9 cellular contexts compared by ENCODE assay signal in genomic region chr6:152271681-152272464, GRCh38.
DNase-seq lines count a peak whose midpoint lies in the region; ATAC-seq and TF ChIP-seq lines count a peak whose summit lies in the region.
"Had no signal": no experiment of that assay in that cellular context is flagged by ENCODE, and none has a peak within 500 bp of the region (broad histone marks: within the 10 kb centered on the region; RNA-seq: fewer than 3 reads in every experiment).

No MANE protein-coding gene starts in this region.

- H3K9me3 Mint-ChIP-seq in activated CD8-positive, alpha-beta memory T cell treated with anti-CD3 and anti-CD28 coated beads, Interleukin-2, amount 10 ng/mL, durations not matched to agents 7 days and 5 days (ENCODE audit: low read depth), result no peaks in the 10 kb centered on the region

- WGBS in stomach, 5 donors, result 49 to 63% (median 55%) methylated on average over 7 of the region's 7 CpGs

- H3K9me3 ChIP-seq in stomach, result no peaks in the 10 kb centered on the region
- H3K9me3 ChIP-seq: BLaER1 treated with 17β-estradiol and CSF1 and Interleukin-3, amounts not matched to agents 10 nM and 100 nM had no signal

- DNase-seq in activated CD8-positive, alpha-beta memory T cell treated with anti-CD3 and anti-CD28 coated beads, Interleukin-2, amount 10 ng/mL, durations not matched to agents 7 days and 5 days, result no peak
- no peak for DNase-seq in activated CD8-positive, alpha-beta memory T cell treated with anti-CD3 and anti-CD28 coated beads, Interleukin-2, amount 50 U/mL, for 48 hours
- DNase-seq in KBM-7 (peak; percentile 32), fibroblast of peridontal ligament (ENCODE audit: extremely low read depth) (peak; percentile 90), stomach (no peak), foreskin melanocyte (no peak), GM13976 (ENCODE audit: low spot score) (no peak)

- H3K4me3 ChIP-seq in stomach, result no peak overlapping the region
- H3K4me3 ChIP-seq: BLaER1 treated with 17β-estradiol and CSF1 and Interleukin-3, amounts not matched to agents 10 nM and 100 nM had no signal

- TF ChIP-seq POLR2A in stomach (IDR thresholded peaks at IDR 0.05), result no peak

- H3K4me1 Mint-ChIP-seq in activated CD8-positive, alpha-beta memory T cell treated with anti-CD3 and anti-CD28 coated beads, Interleukin-2, amount 10 ng/mL, durations not matched to agents 7 days and 5 days, result peaks cover 22% of the 10 kb centered on the region

- H3K27ac Mint-ChIP-seq in activated CD8-positive, alpha-beta memory T cell treated with anti-CD3 and anti-CD28 coated beads, Interleukin-2, amount 10 ng/mL, durations not matched to agents 7 days and 5 days, result peak overlapping the region; percentile 73

- intact Hi-C loops in stomach (cut with DNase I; ENCODE audit: low total_unique reads), result no loop called here

- no peak for TF ChIP-seq EP300 in stomach (IDR thresholded peaks at IDR 0.05)

- peaks cover 13% of the 10 kb centered on the region for H3K36me3 Mint-ChIP-seq in activated CD8-positive, alpha-beta memory T cell treated with anti-CD3 and anti-CD28 coated beads, Interleukin-2, amount 10 ng/mL, durations not matched to agents 7 days and 5 days

- peaks cover 18 to 68% (median 38%) of the 10 kb centered on the region in 4 donors for H3K4me1 ChIP-seq in stomach

- in situ Hi-C loops in KBM-7 (cut with MboI; ENCODE audit: low pct_unique_long_range_greater_than_20kb, low sequenced_read_pairs) (no loop called here), GM13976 (cut with MboI; ENCODE audit: low sequenced_read_pairs, unreplicated experiment) (no loop called here)

- no peaks in the 10 kb centered on the region for H3K27me3 ChIP-seq in stomach
- H3K27me3 ChIP-seq: BLaER1 treated with 17β-estradiol and CSF1 and Interleukin-3, amounts not matched to agents 10 nM and 100 nM had no signal

- CTCF ChIA-PET in activated CD8-positive, alpha-beta memory T cell treated with anti-CD3 and anti-CD28 coated beads, Interleukin-2, amount 10 ng/mL, durations not matched to agents 7 days and 5 days (lab: Charles Lee), result interaction anchor here (0.6 to 3.2 kb wide), 5 partner anchors 30 to 595 kb away, joined by 3 to 8 read pairs (median 3); no protein-coding TSS in a partner anchor

- peaks cover 0 to 48% (median 33%) of the 10 kb centered on the region in 4 donors for H3K36me3 ChIP-seq in stomach

- TF ChIP-seq CTCF in stomach (IDR thresholded peaks at IDR 0.05), result no peak
- no peak for TF ChIP-seq CTCF in GM13976 (IDR thresholded peaks at IDR 0.05; ENCODE audit: borderline replicate concordance, control extremely low read depth, extremely low read depth, insufficient read depth, missing control alignments)

- H3K27me3 Mint-ChIP-seq in activated CD8-positive, alpha-beta memory T cell treated with anti-CD3 and anti-CD28 coated beads, Interleukin-2, amount 10 ng/mL, durations not matched to agents 7 days and 5 days, result no peaks in the 10 kb centered on the region

- H3K4me3 Mint-ChIP-seq in activated CD8-positive, alpha-beta memory T cell treated with anti-CD3 and anti-CD28 coated beads, Interleukin-2, amount 10 ng/mL, durations not matched to agents 7 days and 5 days, result no peak overlapping the region

- H3K27ac ChIP-seq in stomach, result peak overlapping the region; percentile 7 to 67 (median 65)

- ATAC-seq in activated CD8-positive, alpha-beta memory T cell treated with anti-CD3 and anti-CD28 coated beads, Interleukin-2, amount 10 ng/mL, durations not matched to agents 7 days and 5 days, result peak; percentile 30
- no peak for ATAC-seq in GM18873 (IDR thresholded peaks at IDR 0.05; ENCODE audit: low FRiP score, unreplicated experiment)

Comparison
In these comparisons a context has a peak if more than half of its experiments do, and no peak if none do; other contexts are left out.
1. DNase-seq: peak in KBM-7 (single experiment) and fibroblast of peridontal ligament (single experiment); none in activated CD8-positive, alpha-beta memory T cell treated with anti-CD3 and anti-CD28 coated beads, Interleukin-2, amount 10 ng/mL, durations not matched to agents 7 days and 5 days (single experiment), activated CD8-positive, alpha-beta memory T cell treated with anti-CD3 and anti-CD28 coated beads, Interleukin-2, amount 50 U/mL, for 48 hours (single experiment), stomach (single experiment), foreskin melanocyte (single experiment) and GM13976 (single experiment).